Comparison of ENCODE assay signal across 10 cellular contexts in the genomic region with DNA sequence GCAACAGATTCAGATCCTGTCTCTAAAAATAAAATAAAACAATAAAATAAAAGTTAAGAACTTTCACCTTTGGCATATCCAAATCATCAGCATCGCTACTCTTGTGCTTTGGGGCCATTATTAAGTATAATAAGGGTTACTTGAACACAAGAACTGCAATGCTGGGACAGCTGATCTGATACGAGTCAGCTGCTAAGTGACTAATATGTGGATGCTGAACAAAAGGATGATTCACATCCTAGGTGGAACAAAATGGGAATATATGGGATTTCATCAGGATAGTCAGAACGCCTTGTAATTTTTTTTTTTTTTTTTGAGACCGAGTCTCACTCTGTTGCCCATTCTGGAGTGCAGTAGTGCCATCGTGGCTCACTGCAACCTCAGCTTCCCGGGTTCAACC. TPM values are rescaled to one million over a fixed set of nuclear protein-coding genes. Genes with fewer than 3 reads are reported as not detected.
DNase-seq lines count a peak whose midpoint lies in the region; ATAC-seq, FAIRE-seq and TF ChIP-seq lines count a peak whose summit lies in the region.
"Had no signal": no experiment of that assay in that cellular context is flagged by ENCODE, and none has a peak within 500 bp of the region (broad histone marks: within the 10 kb centered on the region; RNA-seq: fewer than 3 reads in every experiment).

No MANE protein-coding gene starts in this region.

- no peak overlapping the region for H3K9ac ChIP-seq in fibroblast of lung (ENCODE audit: insufficient read depth, low read length)

- FAIRE-seq in H54 (lab: Jason Lieb, UNC): peak; percentile 92

- H3K27ac ChIP-seq in SJCRH30: peak overlapping the region; percentile 13
- H3K27ac ChIP-seq in fibroblast of lung (ENCODE audit: insufficient read depth, low read length): peak overlapping the region; percentile 31

- H3K4me2 ChIP-seq in fibroblast of lung (ENCODE audit: extremely low read depth, insufficient read depth, low read length): no peak overlapping the region

- H3K4me1 ChIP-seq in SJCRH30 (no peaks in the 10 kb centered on the region), fibroblast of lung (ENCODE audit: control insufficient read depth, extremely low read depth, insufficient read depth, low read length) (peaks cover 2% of the 10 kb centered on the region)

- no peak overlapping the region for H3K4me3 ChIP-seq in SJCRH30
- H3K4me3 ChIP-seq in fibroblast of lung (replicated peaks in 1 of 4; ENCODE audit: control extremely low read depth in 1 of 4, insufficient read depth in 1 of 4, low read depth in 3 of 4, low read length in 4 of 4): no peak overlapping the region
- H3K4me3 ChIP-seq in skeletal muscle cell (ENCODE audit: low read depth, low read length): no peak overlapping the region

- H3K36me3 ChIP-seq in SJCRH30 (peaks cover 75% of the 10 kb centered on the region), fibroblast of lung (ENCODE audit: control insufficient read depth, insufficient read depth, low read length) (no peaks in the 10 kb centered on the region)

- H2AFZ ChIP-seq in fibroblast of lung (ENCODE audit: low read length): no peak overlapping the region

- H3K9me3 ChIP-seq in SJCRH30 (replicated peaks): no peaks in the 10 kb centered on the region
- no peaks in the 10 kb centered on the region for H3K9me3 ChIP-seq in fibroblast of lung (ENCODE audit: control insufficient read depth, insufficient read depth, low read depth, low read length)

- H3K27me3 ChIP-seq in SJCRH30 (no peaks in the 10 kb centered on the region), fibroblast of lung (ENCODE audit: control insufficient read depth, insufficient read depth, low read length) (no peaks in the 10 kb centered on the region)

- no peak for TF ChIP-seq CTCF in fibroblast of lung (conservative IDR thresholded peaks at IDR 0.05 in 1 of 2, IDR thresholded peaks at IDR 0.05 in 1 of 2; ENCODE audit: low read depth in 1 of 2, low read length in 2 of 2)

- no peaks in the 10 kb centered on the region for H4K20me1 ChIP-seq in fibroblast of lung (ENCODE audit: control insufficient read depth, extremely low read depth, insufficient read depth, low read length)

- no peak for ATAC-seq in GM21717 (IDR thresholded peaks at IDR 0.05; ENCODE audit: unreplicated experiment)
- ATAC-seq: right cardiac atrium had no signal

- H3K79me2 ChIP-seq in fibroblast of lung (ENCODE audit: control insufficient read depth, insufficient read depth, low read length): peaks cover 4% of the 10 kb centered on the region

- DNase-seq in H54 (ENCODE audit: insufficient read length, low spot score): peak; percentile 49
- peak in 1 of 2 experiments; percentile 20 for DNase-seq in SJCRH30
- peak; percentile 75 to 76 for DNase-seq in fibroblast of lung (ENCODE audit: low read depth in 2 of 2)
- peak; percentile 45 for DNase-seq in skeletal muscle cell (ENCODE audit: low read depth)
- DNase-seq in NCI-H510A (lab: John Stamatoyannopoulos, UW): no peak
- no peak for DNase-seq in activated CD4-positive, CD25-positive, alpha-beta regulatory T cell treated with anti-CD3 and anti-CD28 coated beads, Interleukin-2, amount 50 U/mL, for 72 hours
- DNase-seq: NCI-H1436, NCI-H774, right cardiac atrium had no signal

- TF ChIP-seq POLR2A in H54 (IDR thresholded peaks at IDR 0.05; ENCODE audit: low read depth, low read length): no peak

RNA-seq across cellular contexts. Expression of a gene that starts 29.7 kb away (rescaled TPM):
- 90.7 and 105 TPM in 2 replicates for total RNA-seq in SJCRH30 (2014; rRNA removed; shearing (Covaris generic))
- total RNA-seq in fibroblast of lung: 2.1 and 5.4 TPM in 2 replicates
- polyA plus RNA-seq in fibroblast of lung: 6.9 and 23.9 TPM in 2 replicates
- polyA plus RNA-seq in fibroblast of lung (2012): 6.2 and 20.5 TPM in 2 replicates
- 6.6 and 7.3 TPM in 2 replicates for polyA minus RNA-seq in fibroblast of lung (ENCODE audit: low replicate concordance)

RNA-seq across cellular contexts. Expression of a gene that starts 48.3 kb away (rescaled TPM):
- total RNA-seq in SJCRH30 (2014; rRNA removed; shearing (Covaris generic)): not detected in 2 replicates
- under 0.01 TPM in 1 of 2 replicates, not detected in the other for total RNA-seq in fibroblast of lung
- polyA plus RNA-seq in fibroblast of lung: 0.03 and 0.05 TPM in 2 replicates
- 0.19 TPM in 1 of 2 replicates, not detected in the other for polyA plus RNA-seq in fibroblast of lung (2012)
- not detected in 2 replicates for polyA minus RNA-seq in fibroblast of lung (ENCODE audit: low replicate concordance)

Comparison
In these comparisons a context has a peak if more than half of its experiments do, and no peak if none do; other contexts are left out.
1. DNase-seq: peak in H54 (single experiment), fibroblast of lung (2 of 2) and skeletal muscle cell (single experiment); none in NCI-H510A (single experiment) and activated CD4-positive, CD25-positive, alpha-beta regulatory T cell treated with anti-CD3 and anti-CD28 coated beads, Interleukin-2, amount 50 U/mL, for 72 hours (single experiment).
2. RNA of a gene that starts 29.7 kb away (total RNA-seq): 90.7 to 105 TPM in SJCRH30; 2.1 to 5.4 TPM in fibroblast of lung; every median in the first group is over 10 times any median in the second.